9 cellular contexts compared by ENCODE assay signal in genomic region chr1:120913651-120914389, GRCh38. TPM values are rescaled to one million over a fixed set of nuclear protein-coding genes. Genes with fewer than 3 reads are reported as not detected.
DNase-seq lines count a peak whose midpoint lies in the region; TF ChIP-seq lines count a peak whose summit lies in the region.
"Not testable (repeated sequence)": the region's sequence is repeated elsewhere in the genome, so short reads cannot be mapped to it uniquely, and the experiment has no call there.
"Had no signal": no experiment of that assay in that cellular context is flagged by ENCODE, and none has a peak within 500 bp of the region (broad histone marks: within the 10 kb centered on the region; RNA-seq: fewer than 3 reads in every experiment).

No MANE protein-coding gene starts in this region.

- not testable (repeated sequence) for TF ChIP-seq POLR2A in adrenal gland (IDR thresholded peaks at IDR 0.05)

- peak overlapping the region; percentile 77 for H3K4me2 ChIP-seq in neural progenitor cell

- H2AFZ ChIP-seq in neural progenitor cell (replicated peaks), result not testable (repeated sequence)

- H4K20me1 ChIP-seq in neural progenitor cell (ENCODE audit: low read depth), result not testable (repeated sequence)

- not testable (repeated sequence) for H3K4me1 Mint-ChIP-seq in activated CD4-positive, alpha-beta memory T cell treated with anti-CD3 and anti-CD28 coated beads for 36 hours (ENCODE audit: low read depth); neural progenitor cell

- not testable (repeated sequence) for H3F3A ChIP-seq in neural progenitor cell (ENCODE audit: low read depth)

- H3K9me3 ChIP-seq in adrenal gland (replicated peaks in 1 of 3); neural progenitor cell (ENCODE audit: low read depth): not testable (repeated sequence)

- H3K4me3 Mint-ChIP-seq in activated CD4-positive, alpha-beta memory T cell treated with anti-CD3 and anti-CD28 coated beads for 36 hours, result peak overlapping the region; percentile 82
- peak overlapping the region; percentile 88 for H3K4me3 Mint-ChIP-seq in neural progenitor cell

- H3K9ac ChIP-seq in neural progenitor cell, result not testable (repeated sequence)

- H3K27me3 ChIP-seq in adrenal gland, neural progenitor cell: not testable (repeated sequence)

- H3K9me3 Mint-ChIP-seq in activated CD4-positive, alpha-beta memory T cell treated with anti-CD3 and anti-CD28 coated beads for 36 hours; neural progenitor cell: not testable (repeated sequence)

- POLR2A ChIA-PET in activated CD4-positive, alpha-beta memory T cell treated with anti-CD3 and anti-CD28 coated beads for 36 hours (lab: Charles Lee), result not testable (repeated sequence)

- not testable (repeated sequence) for H3K79me2 ChIP-seq in neural progenitor cell (ENCODE audit: low read depth)

- H3K27ac ChIP-seq in adrenal gland, result peak overlapping the region in 2 of 5 donors; percentile 21 to 45
- H3K27ac ChIP-seq in neural progenitor cell, result not testable (repeated sequence)

- peak overlapping the region; percentile 94 for H3K27ac Mint-ChIP-seq in activated CD4-positive, alpha-beta memory T cell treated with anti-CD3 and anti-CD28 coated beads for 36 hours
- not testable (repeated sequence) for H3K27ac Mint-ChIP-seq in neural progenitor cell

- H3K4me3 ChIP-seq in AG09309 (ENCODE audit: control insufficient read depth, low read depth, low read length), result peak overlapping the region; percentile 29
- peak overlapping the region in 1 of 4 donors; percentile 40 for H3K4me3 ChIP-seq in adrenal gland
- H3K4me3 ChIP-seq in neural progenitor cell, result peak overlapping the region; percentile 70

- WGBS in adrenal gland, 4 donors, result 1% methylated on average over 22 to 30 of the region's 65 CpGs; no CpG with 5 or more reads in 2 of the 4 donors

- TF ChIP-seq CTCF in AG09309 (IDR thresholded peaks at IDR 0.05; ENCODE audit: control insufficient read depth, insufficient read depth, low read depth, low read length, missing control alignments); adrenal gland (IDR thresholded peaks at IDR 0.05); neural progenitor cell (IDR thresholded peaks at IDR 0.05): not testable (repeated sequence)

- CTCF ChIA-PET in activated CD4-positive, alpha-beta memory T cell treated with anti-CD3 and anti-CD28 coated beads for 36 hours (lab: Charles Lee), result not testable (repeated sequence)

- not testable (repeated sequence) for H3K4me1 ChIP-seq in adrenal gland (replicated peaks in 1 of 2); neural progenitor cell

- not testable (repeated sequence) for H3K27me3 Mint-ChIP-seq in activated CD4-positive, alpha-beta memory T cell treated with anti-CD3 and anti-CD28 coated beads for 36 hours; neural progenitor cell (ENCODE audit: insufficient read depth, low read depth)

- H3K36me3 ChIP-seq in adrenal gland (replicated peaks in 1 of 2); neural progenitor cell: not testable (repeated sequence)

- intact Hi-C loops in activated CD4-positive, alpha-beta memory T cell treated with anti-CD3 and anti-CD28 coated beads for 36 hours (cut with micrococcal nuclease); adrenal gland (cut with DNase I); cardiac septum (cut with DNase I): not testable (repeated sequence)

- H3K36me3 Mint-ChIP-seq in activated CD4-positive, alpha-beta memory T cell treated with anti-CD3 and anti-CD28 coated beads for 36 hours; neural progenitor cell: not testable (repeated sequence)

- DNase-seq in AG09309 (ENCODE audit: low read depth), result not testable (repeated sequence)
- DNase-seq in HK-2 (ENCODE audit: unreplicated experiment) (peak; percentile 38), RPMI8226 (peak; percentile 64), adrenal gland (peak in 5 of 7 donors; percentile 25 to 55 (median 42)), cardiac septum (ENCODE audit: low spot score) (peak; percentile 81), neural progenitor cell (ENCODE audit: low spot score) (peak; percentile 57)
- peak; percentile 90 for DNase-seq in activated CD4-positive, alpha-beta memory T cell treated with anti-CD3 and anti-CD28 coated beads for 36 hours
- DNase-seq in stimulated activated CD4-positive, alpha-beta T cell treated with anti-CD3 and anti-CD28 coated beads, TNF-alpha, amount 100 ng/mL, for 1 hour (ENCODE audit: low read depth in 3 of 3, low spot score in 1 of 3), result peak; percentile 26 to 60 (median 55)

RNA-seq across cellular contexts. Expression of gene PPIAL4A, which starts 24.2 kb away (rescaled TPM):
- not detected for total RNA-seq in activated CD4-positive, alpha-beta memory T cell treated with anti-CD3 and anti-CD28 coated beads for 36 hours
- not detected for total RNA-seq in adrenal gland
- not detected for polyA plus RNA-seq in adrenal gland
- total RNA-seq in cardiac septum, result not detected
- not detected in 2 replicates for total RNA-seq in neural progenitor cell (ENCODE audit: low replicate concordance)
- total RNA-seq: Right ventricle myocardium inferior had no signal
